ENCODE assay signal across 27 cellular contexts in genomic region chr1:6269271-6269996, GRCh38. TPM values are rescaled to one million over a fixed set of nuclear protein-coding genes. Genes with fewer than 3 reads are reported as not detected.
DNase-seq lines count a peak whose midpoint lies in the region; ATAC-seq, FAIRE-seq and TF ChIP-seq lines count a peak whose summit lies in the region.
"Had no signal": no experiment of that assay in that cellular context is flagged by ENCODE, and none has a peak within 500 bp of the region (broad histone marks: within the 10 kb centered on the region; RNA-seq: fewer than 3 reads in every experiment).

No MANE protein-coding gene starts in this region.

- in situ Hi-C loops in IMR-90 (cut with MboI; ENCODE audit: low sequenced_read_pairs) = no loop called here

- TF ChIP-seq POLR2A in IMR-90 (IDR thresholded peaks at IDR 0.05; ENCODE audit: low read depth, low read length) = no peak
- no peak for TF ChIP-seq POLR2A in sigmoid colon (IDR thresholded peaks at IDR 0.05)
- TF ChIP-seq POLR2A in GM12892 (IDR thresholded peaks at IDR 0.05; ENCODE audit: low read depth, low read length) = no peak

- H3K4me3 ChIP-seq in IMR-90 (ENCODE audit: insufficient read depth, low read depth, low read length) (no peak overlapping the region), SK-N-MC (peak overlapping the region; percentile 59; the same call in 1 of the 2 replicates), mesendoderm (ENCODE audit: low read length) (no peak overlapping the region), sigmoid colon (no peak overlapping the region)
- H3K4me3 ChIP-seq: GM23248, right atrium auricular region, thoracic aorta had no signal

- TF ChIP-seq RAD21 in IMR-90 (IDR thresholded peaks at IDR 0.05; ENCODE audit: low read length) = no peak

- no peak overlapping the region for H4K8ac ChIP-seq in IMR-90 (ENCODE audit: low read depth in 2 of 2, low read length in 2 of 2)
- H4K8ac ChIP-seq in mesendoderm (ENCODE audit: low read depth, low read length) = no peak overlapping the region

- H3K4ac ChIP-seq in IMR-90 (ENCODE audit: low read depth, low read length) (0 out of 2 replicates have a peak overlapping the region, but pooled peaks have one; percentile 1), mesendoderm (ENCODE audit: low read depth, low read length) (no peak overlapping the region)

- no peak overlapping the region for H4K91ac ChIP-seq in IMR-90 (ENCODE audit: insufficient read depth, low read depth, low read length)

- no peak for ATAC-seq in IMR-90 (ENCODE audit: low read depth)
- ATAC-seq in HG02973 (IDR thresholded peaks at IDR 0.05; ENCODE audit: unreplicated experiment) = no peak
- ATAC-seq: activated CD8-positive, alpha-beta memory T cell treated with anti-CD3 and anti-CD28 coated beads, Interleukin-2, amount 10 ng/mL, durations not matched to agents 7 days and 5 days; natural killer cell treated with Interleukin-12 subunit alpha and Interleukin-12 subunit beta and Interleukin-15 and Interleukin-18, amount 100 ng/mL, for 72 hours; Right ventricle myocardium inferior had no signal

- no peak overlapping the region for H3K9ac ChIP-seq in IMR-90 (ENCODE audit: low read depth, low read length)
- H3K9ac ChIP-seq in SK-N-MC (ENCODE audit: insufficient read length) = peak overlapping the region; percentile 22
- no peak overlapping the region for H3K9ac ChIP-seq in mesendoderm (ENCODE audit: low read length)
- H3K9ac ChIP-seq: GM23248, parathyroid adenoma had no signal

- TF ChIP-seq CTCF in IMR-90 (conservative IDR thresholded peaks at IDR 0.05; ENCODE audit: low read depth, low read length) (no peak), sigmoid colon (IDR thresholded peaks at IDR 0.05) (no peak)

- H2BK5ac ChIP-seq in IMR-90 (ENCODE audit: low read depth, low read length, poor library complexity, severe bottlenecking) (no peak overlapping the region), mesendoderm (ENCODE audit: low read length) (no peak overlapping the region)

- H2AFZ ChIP-seq in IMR-90 (replicated peaks; ENCODE audit: low read length, poor library complexity) = peak overlapping the region; percentile 46
- H2AFZ ChIP-seq: GM23248, parathyroid adenoma had no signal

- no peak for TF ChIP-seq EP300 in sigmoid colon (IDR thresholded peaks at IDR 0.05)

- H3K27ac ChIP-seq in IMR-90 (ENCODE audit: insufficient read depth, low read length) (no peak overlapping the region), SK-N-MC (peak overlapping the region; percentile 86), mesendoderm (ENCODE audit: low read depth, low read length) (no peak overlapping the region), sigmoid colon (peak overlapping the region in 2 of 4 donors; percentile 32 to 54)
- H3K27ac ChIP-seq: GM23248, parathyroid adenoma, right atrium auricular region, thoracic aorta had no signal

- peaks cover 7% of the 10 kb centered on the region; the same call in 1 of the 2 replicates for H3K9me1 ChIP-seq in IMR-90 (ENCODE audit: insufficient read depth, low read length)

- H4K20me1 ChIP-seq in IMR-90 (ENCODE audit: insufficient read depth, low read length) = peaks cover 8% of the 10 kb centered on the region

- H2AK9ac ChIP-seq in IMR-90 (replicated peaks; ENCODE audit: low read depth, low read length, poor library complexity) = no peak overlapping the region

- CTCF ChIA-PET in IMR-90 (lab: Yijun Ruan, JAX) = no interaction called here

- no peak overlapping the region for H2BK20ac ChIP-seq in IMR-90 (ENCODE audit: low read depth, low read length)

- no peak overlapping the region for H2BK15ac ChIP-seq in IMR-90 (ENCODE audit: low read depth, low read length)
- no peak overlapping the region for H2BK15ac ChIP-seq in mesendoderm (replicated peaks; ENCODE audit: low read depth)

- H2BK120ac ChIP-seq in IMR-90 (ENCODE audit: low read depth, low read length) = no peak overlapping the region
- no peak overlapping the region for H2BK120ac ChIP-seq in mesendoderm (ENCODE audit: low read depth, low read length)

- H4K5ac ChIP-seq in IMR-90 (ENCODE audit: low read depth, low read length) (no peak overlapping the region), mesendoderm (ENCODE audit: low read length) (no peak overlapping the region)

- H3K18ac ChIP-seq in IMR-90 (ENCODE audit: low read depth, low read length) (no peak overlapping the region), mesendoderm (ENCODE audit: low read length) (no peak overlapping the region)

- dilution Hi-C loops in IMR-90 (cut with HindIII; ENCODE audit: low sequenced_read_pairs, unreplicated experiment) = no loop called here

- no peak overlapping the region for H3K14ac ChIP-seq in IMR-90 (replicated peaks; ENCODE audit: low read depth, low read length)

- H3K36me3 ChIP-seq in IMR-90 (ENCODE audit: control insufficient read depth, insufficient read depth, low read length) (no peaks in the 10 kb centered on the region), SK-N-MC (ENCODE audit: insufficient read depth, low read length) (no peaks in the 10 kb centered on the region), mesendoderm (ENCODE audit: control insufficient read depth, insufficient read depth, low read length) (peaks cover 2% of the 10 kb centered on the region), sigmoid colon (no peaks in the 10 kb centered on the region)
- H3K36me3 ChIP-seq: right atrium auricular region, thoracic aorta had no signal

- H3K9me3 ChIP-seq in IMR-90 (ENCODE audit: control insufficient read depth, insufficient read depth, low read length) = no peaks in the 10 kb centered on the region
- no peaks in the 10 kb centered on the region for H3K9me3 ChIP-seq in SK-N-MC (ENCODE audit: low read depth, low read length)
- H3K9me3 ChIP-seq in sigmoid colon = no peaks in the 10 kb centered on the region
- H3K9me3 ChIP-seq: right atrium auricular region, thoracic aorta had no signal

- DNase-seq in IMR-90 (no peak), SK-N-MC (ENCODE audit: low read depth, low spot score) (no peak), mesendoderm (no peak), sigmoid colon (peak; percentile 83), NCI-H2081 treated with DMSO at 0.1 percent for 48 hours (lab: John Stamatoyannopoulos, UW) (no peak), GM12892 (ENCODE audit: insufficient read length) (no peak)
- DNase-seq: activated CD4-positive, alpha-beta T cell treated with anti-CD3 and anti-CD28 coated beads, Interleukin-2, amount 50 U/mL, for 1 hour; activated CD8-positive, alpha-beta memory T cell treated with anti-CD3 and anti-CD28 coated beads, Interleukin-2, amount 10 ng/mL, durations not matched to agents 7 days and 5 days; CD4-positive, alpha-beta memory T cell; dermis blood vessel endothelial cell; GM23248; Karpas-422; NCI-H774; stimulated activated CD4-positive, alpha-beta T cell treated with anti-CD3 and anti-CD28 coated beads, Interleukin-12 subunit alpha, Interleukin-12 subunit beta, amount 100 ng/mL, for 4 hours; stimulated activated CD4-positive, alpha-beta T cell treated with anti-CD3 and anti-CD28 coated beads, Interleukin-4, amount 100 ng/mL, for 24 hours; stimulated activated naive CD4-positive, alpha-beta T cell; SW 1271; T1000 had no signal

- intact Hi-C loops in IMR-90 (cut with micrococcal nuclease) = no loop called here
- intact Hi-C loops in sigmoid colon (cut with DNase I) = no loop called here

- H3K27me3 ChIP-seq in IMR-90 (ENCODE audit: control insufficient read depth, insufficient read depth, low read length) = no peaks in the 10 kb centered on the region
- no peaks in the 10 kb centered on the region for H3K27me3 ChIP-seq in mesendoderm (ENCODE audit: insufficient read depth, low read length, poor library complexity)
- H3K27me3 ChIP-seq in sigmoid colon = no peaks in the 10 kb centered on the region
- H3K27me3 ChIP-seq: right atrium auricular region had no signal

- H3K56ac ChIP-seq in IMR-90 (ENCODE audit: extremely low read depth, insufficient read depth, low read length) (no peak overlapping the region), mesendoderm (ENCODE audit: low read length) (no peak overlapping the region)

- H3K79me1 ChIP-seq in IMR-90 (ENCODE audit: low read depth in 1 of 2, low read length in 2 of 2) = peaks cover 0 to 17% of the 10 kb centered on the region in 2 experiments; a peak in 1 of 4 replicates
- no peaks in the 10 kb centered on the region for H3K79me1 ChIP-seq in mesendoderm (ENCODE audit: low read length)

- 62% methylated on average over 9 of the region's 24 CpGs; no CpG with 5 or more reads in 1 of the 2 experiments for WGBS in IMR-90 (ENCODE audit: extremely low coverage in 2 of 2, insufficient read length in 1 of 2), 2 experiments
- no CpG with 5 or more reads among the region's 24 CpGs for WGBS in mesendoderm (ENCODE audit: extremely low coverage, insufficient coverage, low lambda C conversion rate)
- WGBS in sigmoid colon, 2 donors = 61 to 81% methylated on average over 24 of the region's 24 CpGs

- no TSS peak for BruUV-seq in IMR-90 (replicated peaks; lab: Mats Ljungman, UMichigan)

- no peak for FAIRE-seq in GM12892 (lab: Jason Lieb, UNC)
- FAIRE-seq: G401.6 had no signal

- H3K4me2 ChIP-seq in IMR-90 (ENCODE audit: low read depth, low read length) = no peak overlapping the region
- H3K4me2 ChIP-seq in mesendoderm (ENCODE audit: low read length) = no peak overlapping the region

- H3K4me1 ChIP-seq in IMR-90 (ENCODE audit: control insufficient read depth, insufficient read depth, low read length) = peaks cover 15% of the 10 kb centered on the region
- peaks cover 2% of the 10 kb centered on the region for H3K4me1 ChIP-seq in mesendoderm (ENCODE audit: control insufficient read depth, low read depth, low read length)
- peaks cover 0 to 34% (median 18%) of the 10 kb centered on the region in 4 donors for H3K4me1 ChIP-seq in sigmoid colon
- H3K4me1 ChIP-seq: parathyroid adenoma, right atrium auricular region had no signal

- H3K79me2 ChIP-seq in mesendoderm (ENCODE audit: control insufficient read depth, insufficient read depth, low read length) = no peaks in the 10 kb centered on the region
- H3K79me2 ChIP-seq: parathyroid adenoma had no signal

- POLR2A ChIA-PET in IMR-90 (lab: Charles Lee; ENCODE audit: unreplicated experiment) = no interaction called here

- H3K23ac ChIP-seq in IMR-90 (ENCODE audit: low read depth, low read length) (no peak overlapping the region), mesendoderm (ENCODE audit: low read length) (peak overlapping the region; percentile 45)

- no peak overlapping the region for H2AK5ac ChIP-seq in IMR-90 (ENCODE audit: low read depth, low read length)
- no peak overlapping the region for H2AK5ac ChIP-seq in mesendoderm (ENCODE audit: low read length)

RNA-seq across cellular contexts. Expression of gene GPR153, which starts 8.5 kb away (rescaled TPM):
- total RNA-seq in IMR-90 (2012; rRNA removed) = 1.7 and 1.8 TPM in 2 replicates
- polyA plus RNA-seq in IMR-90 (2012; rRNA removed) = 5.2 and 6.5 TPM in 2 replicates
- polyA plus RNA-seq in IMR-90 (2012; cell fraction: cytosol; rRNA removed) = 4.8 and 9.2 TPM in 2 replicates
- 11.6 and 25.5 TPM in 2 replicates for polyA plus RNA-seq in IMR-90 (2012; cell fraction: nucleus; rRNA removed; ENCODE audit: low replicate concordance)
- polyA plus RNA-seq in mesendoderm (2013, experiment 1 of 2) = 0.87 TPM
- polyA plus RNA-seq in mesendoderm (2013, experiment 2 of 2) = 0.88 TPM
- total RNA-seq in sigmoid colon = 10 to 100 TPM in 1 of 4 donors, 1 to 10 TPM in 3; 3.7 to 11.4 (median 4.7) TPM
- 10 to 100 TPM; 10.8 to 32.4 (median 22.9) TPM for polyA plus RNA-seq in sigmoid colon
- 1.9 TPM for polyA plus RNA-seq in GM12892 (2012; ENCODE audit: missing spikeins)
- polyA plus RNA-seq: CD4-positive, alpha-beta memory T cell had no signal

RNA-seq across cellular contexts. Expression of gene HES3, which starts 25.5 kb away (rescaled TPM):
- total RNA-seq in IMR-90 (2012; rRNA removed) (not detected in 2 replicates), sigmoid colon (not detected)
- polyA plus RNA-seq in IMR-90 (2012; rRNA removed) (not detected in 2 replicates), sigmoid colon (not detected)
- not detected in 2 replicates for polyA plus RNA-seq in IMR-90 (2012; cell fraction: cytosol; rRNA removed)
- not detected in 2 replicates for polyA plus RNA-seq in IMR-90 (2012; cell fraction: nucleus; rRNA removed; ENCODE audit: low replicate concordance)
- polyA plus RNA-seq in mesendoderm (2013, experiment 1 of 2) = 0.27 TPM
- polyA plus RNA-seq in mesendoderm (2013, experiment 2 of 2) = 0.20 TPM
- polyA plus RNA-seq in GM12892 (2012; ENCODE audit: missing spikeins) = not detected
- total RNA-seq: activated CD8-positive, alpha-beta memory T cell treated with anti-CD3 and anti-CD28 coated beads, Interleukin-2, amount 10 ng/mL, durations not matched to agents 7 days and 5 days; activated T-helper 1 cell treated with anti-CD3 and anti-CD28 coated beads, Interleukin-12 subunit alpha, Interleukin-12 subunit beta, Interleukin-2, Interleukin-4 antibody, amounts not matched to agents 30 ng/mL and 10 ng/mL and 1 ng/mL, durations not matched to agents 14 hours and 24 hours and 36 hours; cardiac septum; CD4-positive, alpha-beta memory T cell; dermis blood vessel endothelial cell; GM23248; natural killer cell treated with Interleukin-12 subunit alpha and Interleukin-12 subunit beta and Interleukin-15 and Interleukin-18, amount 100 ng/mL, for 72 hours; right atrium auricular region; Right ventricle myocardium inferior; thoracic aorta had no signal
- polyA plus RNA-seq: CD4-positive, alpha-beta memory T cell; GM23248 had no signal

RNA-seq across cellular contexts. Expression of gene ICMT, which starts 33.7 kb away (rescaled TPM):
- total RNA-seq in IMR-90 (2012; rRNA removed) (53.9 and 61.7 TPM in 2 replicates), sigmoid colon (10 to 100 TPM; 39.2 to 64.9 (median 55.6) TPM)
- polyA plus RNA-seq in IMR-90 (2012; rRNA removed) (36.4 and 37.2 TPM in 2 replicates), sigmoid colon (10 to 100 TPM; 19.2 to 34.1 (median 20.3) TPM)
- 23.0 and 23.1 TPM in 2 replicates for polyA plus RNA-seq in IMR-90 (2012; cell fraction: cytosol; rRNA removed)
- 8.0 and 15.4 TPM in 2 replicates for polyA plus RNA-seq in IMR-90 (2012; cell fraction: nucleus; rRNA removed; ENCODE audit: low replicate concordance)
- 54.8 TPM for polyA plus RNA-seq in mesendoderm (2013, experiment 1 of 2)
- polyA plus RNA-seq in mesendoderm (2013, experiment 2 of 2) = 54.8 TPM
- 22.1 TPM for polyA plus RNA-seq in GM12892 (2012; ENCODE audit: missing spikeins)
